ENCODE assay signal across 21 cellular contexts in the genomic region with DNA sequence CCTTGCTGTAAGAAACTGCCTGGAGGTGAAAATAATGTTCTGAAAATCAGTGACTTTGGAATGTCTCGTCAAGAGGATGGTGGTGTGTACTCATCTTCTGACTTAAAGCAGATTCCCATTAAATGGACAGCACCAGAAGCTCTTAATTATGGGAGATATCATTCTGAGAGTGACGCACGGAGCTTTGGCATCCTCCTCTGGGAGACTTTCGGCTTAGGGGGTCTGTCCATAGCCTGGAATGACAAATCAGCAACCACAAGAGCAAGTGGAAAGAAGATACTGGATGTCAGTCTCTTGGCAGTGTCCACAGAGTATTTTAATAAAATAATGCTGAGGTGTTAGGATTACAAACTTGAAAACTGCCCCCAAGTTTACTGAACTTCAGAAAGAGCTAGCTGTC.
"Had no signal": no experiment of that assay in that cellular context is flagged by ENCODE, and none has a peak within 500 bp of the region (broad histone marks: within the 10 kb centered on the region; RNA-seq: fewer than 3 reads in every experiment).

No MANE protein-coding gene starts in this region.

- ATAC-seq: foreskin keratinocyte; gastroesophageal sphincter; heart left ventricle; left lung; left ventricle myocardium superior; lower lobe of right lung; naive thymus-derived CD4-positive, alpha-beta T cell; natural killer cell had no signal

- DNase-seq: dermis blood vessel endothelial cell; dorsolateral prefrontal cortex; effector CD4-positive, alpha-beta T cell; effector memory CD4-positive, alpha-beta T cell; foreskin keratinocyte; heart left ventricle; hypothalamus; immature natural killer cell; islet precursor cell; kidney; kidney glomerular epithelial cell; left lung; left ventricle myocardium superior; lower lobe of right lung; mesenchymal stem cell; naive thymus-derived CD4-positive, alpha-beta T cell; natural killer cell had no signal

- H3K4me3 ChIP-seq: coronary artery, dorsolateral prefrontal cortex, esophagus muscularis mucosa, gastroesophageal sphincter, heart left ventricle, hepatocyte, left lung, lower lobe of right lung had no signal
